In the genomic region with DNA sequence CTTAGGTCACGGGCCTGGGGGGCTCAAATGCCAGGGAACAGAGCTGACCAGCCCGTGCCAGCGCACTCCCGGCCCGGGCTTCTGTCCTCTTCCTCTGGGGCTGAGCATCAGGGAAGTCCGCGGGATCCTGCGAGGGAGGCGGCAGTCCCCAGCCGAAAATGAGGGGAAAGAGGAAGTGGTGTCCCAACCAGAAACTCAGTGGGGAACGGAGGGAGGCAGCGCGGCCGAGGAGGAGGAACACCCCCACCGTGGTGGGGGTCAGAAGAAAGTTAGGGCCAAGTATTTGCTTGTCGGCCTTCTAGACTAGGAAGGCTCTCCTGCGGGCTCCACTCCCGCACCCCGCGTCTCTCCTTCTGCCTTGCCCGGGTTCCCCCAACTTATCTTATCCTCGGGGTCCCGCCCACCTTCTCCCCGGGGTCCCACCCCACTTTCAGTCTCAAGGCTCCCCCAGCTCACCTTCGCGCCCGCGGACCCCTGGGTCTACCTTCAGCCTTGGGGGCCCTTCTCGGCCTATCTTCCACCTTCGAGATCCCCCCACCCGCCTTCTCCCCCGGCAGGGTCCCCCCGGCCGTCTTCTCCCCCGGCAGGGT, we compare ENCODE assay signal across 8 cellular contexts. TPM values are rescaled to one million over a fixed set of nuclear protein-coding genes. Genes with fewer than 3 reads are reported as not detected.
DNase-seq lines count a peak whose midpoint lies in the region; ATAC-seq, FAIRE-seq and TF ChIP-seq lines count a peak whose summit lies in the region.

No MANE protein-coding gene starts in this region.

- no peaks in the 10 kb centered on the region for H3K36me3 Mint-ChIP-seq in Caco-2 (ENCODE audit: insufficient read depth, unreplicated experiment)
- H3K36me3 Mint-ChIP-seq in naive B cell: no peaks in the 10 kb centered on the region

- intact Hi-C loops in Caco-2 (cut with micrococcal nuclease; ENCODE audit: unreplicated experiment): no loop called here

- no TSS peak for BruUV-seq in Caco-2 (replicated peaks; lab: Mats Ljungman, UMichigan)

- TF ChIP-seq POLR2A in H54 (IDR thresholded peaks at IDR 0.05; ENCODE audit: low read depth, low read length): no peak

- POLR2A ChIA-PET in Caco-2 (lab: Charles Lee): interaction anchor here (0.6 kb wide), 1 partner anchor 9 kb away, joined by 3 read pairs; no protein-coding TSS in a partner anchor

- H3K4me3 ChIP-seq in Caco-2 (ENCODE audit: low read depth, low read length): peak overlapping the region; percentile 54

- TF ChIP-seq CTCF in Caco-2 (IDR thresholded peaks at IDR 0.05; ENCODE audit: insufficient read depth in 1 of 2, low read depth in 1 of 2, low read length in 1 of 2, severe bottlenecking in 1 of 2, unreplicated experiment in 1 of 2): no peak

- peak overlapping the region; percentile 79 for H3K4me3 Mint-ChIP-seq in Caco-2 (ENCODE audit: unreplicated experiment)
- peak overlapping the region; percentile 84 to 98 (median 92) for H3K4me3 Mint-ChIP-seq in naive B cell

- ATAC-seq in naive B cell (ENCODE audit: low read depth in 2 of 2) (peak; percentile 45 to 58), HG03565 (IDR thresholded peaks at IDR 0.05; ENCODE audit: unreplicated experiment) (no peak)

- peak overlapping the region; percentile 78 for H3K27ac Mint-ChIP-seq in Caco-2 (ENCODE audit: unreplicated experiment)
- peak overlapping the region; percentile 84 to 97 (median 92) for H3K27ac Mint-ChIP-seq in naive B cell

- H3K9me3 Mint-ChIP-seq in Caco-2 (ENCODE audit: unreplicated experiment) (no peaks in the 10 kb centered on the region), naive B cell (no peaks in the 10 kb centered on the region)

- H3K9me3 ChIP-seq in Caco-2: no peaks in the 10 kb centered on the region

- no peaks in the 10 kb centered on the region for H3K27me3 ChIP-seq in Caco-2 (replicated peaks; ENCODE audit: control insufficient read depth, insufficient read depth, low read length)

- no peaks in the 10 kb centered on the region for H3K36me3 ChIP-seq in Caco-2 (ENCODE audit: control insufficient read depth, insufficient read depth, low read length)

- no peak for FAIRE-seq in H54 (lab: Jason Lieb, UNC)

- CTCF ChIA-PET in Caco-2 (lab: Charles Lee): interaction anchor here (1.2 kb wide), 1 partner anchor 9 kb away, joined by 5 read pairs; no protein-coding TSS in a partner anchor

- DNase-seq in Caco-2 (peak in 1 of 2 experiments; percentile 12), H54 (ENCODE audit: insufficient read length, low spot score) (peak; percentile 75), NOMO-1 treated with dmso at 0.1 percent for 144 hours (lab: John Stamatoyannopoulos, UW; ENCODE audit: unreplicated experiment) (peak; percentile 63), activated T-cell treated with anti-CD3 and anti-CD28 coated beads for 48 hours (ENCODE audit: low read depth) (peak; percentile 43), fibroblast of gingiva (ENCODE audit: low read depth) (peak; percentile 44), naive B cell (peak; percentile 42), superior temporal gyrus (ENCODE audit: extremely low spot score) (peak; percentile 41)

- peaks cover 8% of the 10 kb centered on the region for H3K4me1 ChIP-seq in Caco-2

- no peaks in the 10 kb centered on the region for H3K27me3 Mint-ChIP-seq in Caco-2 (ENCODE audit: insufficient read depth, unreplicated experiment)
- H3K27me3 Mint-ChIP-seq in naive B cell: no peaks in the 10 kb centered on the region

- H3K4me1 Mint-ChIP-seq in Caco-2 (ENCODE audit: low read depth, unreplicated experiment): peaks cover 12% of the 10 kb centered on the region
- H3K4me1 Mint-ChIP-seq in naive B cell: peaks cover 29 to 50% (median 36%) of the 10 kb centered on the region in 3 donors

RNA-seq across cellular contexts. Expression of a gene that starts 0.6 kb away (rescaled TPM):
- 10.2 and 10.3 TPM in 2 replicates for total RNA-seq in Caco-2 (2022)
- 1 to 10 TPM in 3 of 6 donors, under 1 TPM in 3; 0.04 to 1.7 (median 1.1) TPM for polyA plus RNA-seq in naive B cell (ENCODE audit: low read depth in 6 of 6)
